Comparison of ENCODE assay signal across 1 cellular context in genomic region chr10:3949741-3950140, GRCh38.
TF ChIP-seq lines count a peak whose summit lies in the region.

No MANE protein-coding gene starts in this region.

TF ChIP-seq in WTC11, 78 proteins besides CTCF, POLR2A, EP300 and RAD21 (continued from another document):
- no peak for TF ChIP-seq ZNF317 (CRISPR knock-in tag; IDR thresholded peaks at IDR 0.05; ENCODE audit: borderline replicate concordance, low read depth)
- no peak for TF ChIP-seq CREM (CRISPR knock-in tag; IDR thresholded peaks at IDR 0.05)
- TF ChIP-seq TP53 (CRISPR knock-in tag; IDR thresholded peaks at IDR 0.05) = no peak
- no peak for TF ChIP-seq ZNF396 (CRISPR knock-in tag; IDR thresholded peaks at IDR 0.05; ENCODE audit: borderline replicate concordance)
- TF ChIP-seq GRHL2 (CRISPR knock-in tag; IDR thresholded peaks at IDR 0.05; ENCODE audit: insufficient replicate concordance, severe bottlenecking) = no peak
- no peak for TF ChIP-seq PRRX2 (CRISPR knock-in tag; IDR thresholded peaks at IDR 0.05)
- TF ChIP-seq GTF2I (CRISPR knock-in tag; conservative IDR thresholded peaks at IDR 0.05) = no peak
- TF ChIP-seq PRDM15 (CRISPR knock-in tag; IDR thresholded peaks at IDR 0.05) = no peak
TF ChIP-seq in WTC11: peak in this region for 0.
